Comparison of ENCODE assay signal across 1 cellular context in genomic region chr20:19992996-19993908, GRCh38.
TF ChIP-seq lines count a peak whose summit lies in the region.

No MANE protein-coding gene starts in this region.

TF ChIP-seq in GM23338, 12 proteins besides CTCF, POLR2A, EP300 and RAD21 (continued from another document):
- TF ChIP-seq, protein P1, sequence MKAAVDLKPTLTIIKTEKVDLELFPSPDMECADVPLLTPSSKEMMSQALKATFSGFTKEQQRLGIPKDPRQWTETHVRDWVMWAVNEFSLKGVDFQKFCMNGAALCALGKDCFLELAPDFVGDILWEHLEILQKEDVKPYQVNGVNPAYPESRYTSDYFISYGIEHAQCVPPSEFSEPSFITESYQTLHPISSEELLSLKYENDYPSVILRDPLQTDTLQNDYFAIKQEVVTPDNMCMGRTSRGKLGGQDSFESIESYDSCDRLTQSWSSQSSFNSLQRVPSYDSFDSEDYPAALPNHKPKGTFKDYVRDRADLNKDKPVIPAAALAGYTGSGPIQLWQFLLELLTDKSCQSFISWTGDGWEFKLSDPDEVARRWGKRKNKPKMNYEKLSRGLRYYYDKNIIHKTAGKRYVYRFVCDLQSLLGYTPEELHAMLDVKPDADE (IDR thresholded peaks at IDR 0.05) = no peak
- no peak for TF ChIP-seq CREB1 (CRISPR knock-in tag; IDR thresholded peaks at IDR 0.05; ENCODE audit: low read depth)
- TF ChIP-seq EZH2phosphoT487 (IDR thresholded peaks at IDR 0.05; ENCODE audit: unreplicated experiment) = no peak
- no peak for TF ChIP-seq REST (IDR thresholded peaks at IDR 0.05; ENCODE audit: unreplicated experiment)
- no peak for TF ChIP-seq POLR2AphosphoS5 (IDR thresholded peaks at IDR 0.05; ENCODE audit: low read depth)
- no peak for TF ChIP-seq NANOG (IDR thresholded peaks at IDR 0.05; ENCODE audit: borderline replicate concordance)
- TF ChIP-seq ZNF331 (CRISPR knock-in tag; IDR thresholded peaks at IDR 0.05; ENCODE audit: low read depth) = no peak
- TF ChIP-seq STAT1 (IDR thresholded peaks at IDR 0.05; ENCODE audit: unreplicated experiment) = no peak
TF ChIP-seq in GM23338: peak in this region for 0.
